In the genomic region with DNA sequence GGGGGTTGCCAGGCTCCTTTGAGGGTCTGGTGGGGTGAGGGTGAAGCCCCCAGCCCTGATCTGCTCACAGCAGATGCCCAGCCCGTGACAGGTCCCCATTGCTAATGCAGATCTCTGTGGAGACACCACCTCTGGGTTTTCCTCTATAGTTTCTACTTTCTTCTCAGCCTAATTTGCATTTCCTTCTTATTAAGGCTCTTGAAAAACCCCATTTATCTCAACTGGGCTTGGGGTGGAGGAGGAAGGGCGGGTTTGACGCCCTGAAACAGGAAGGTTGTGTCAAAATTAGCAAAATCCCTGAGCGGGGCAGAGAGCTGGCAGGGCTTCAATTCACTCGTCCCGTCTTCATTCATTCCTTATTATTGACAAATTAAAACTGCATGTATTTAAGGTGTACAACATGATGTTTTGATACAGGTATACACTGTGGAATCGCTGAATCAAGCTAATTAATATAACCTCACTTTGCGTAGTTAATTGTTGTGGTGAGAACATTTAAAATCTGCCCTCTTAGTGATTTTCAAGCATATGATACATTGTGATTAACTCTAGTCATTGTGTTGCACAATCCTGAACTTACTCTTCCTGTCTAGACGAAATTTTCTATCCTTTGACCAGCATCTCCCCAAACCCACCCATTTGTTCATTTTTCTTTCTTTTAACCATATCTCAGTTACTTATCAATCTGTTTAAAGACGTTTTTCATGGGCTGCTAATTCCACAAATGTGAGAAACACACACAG, we compare ENCODE assay signal across 1 cellular context.
A peak's percentile ranks its signal among the peaks of the same experiment; 100 is the strongest.
TF ChIP-seq lines count a peak whose summit lies in the region.
"Not testable (repeated sequence)": the region's sequence is repeated elsewhere in the genome, so short reads cannot be mapped to it uniquely, and the experiment has no call there.

No MANE protein-coding gene starts in this region.

TF ChIP-seq in K562, 482 proteins besides CTCF, POLR2A, EP300 and RAD21:
- TF ChIP-seq CEBPB (tag; IDR thresholded peaks at IDR 0.05) (peak; percentile 67), CEBPG (tag; conservative IDR thresholded peaks at IDR 0.05 in 1 of 2, IDR thresholded peaks at IDR 0.05 in 1 of 2) (peak in 1 of 2 experiments; percentile 61; a peak in 2 of 4 replicates)
- not testable (repeated sequence) for TF ChIP-seq CEBPG (CRISPR knock-in tag; IDR thresholded peaks at IDR 0.05)
